ENCODE assay signal across 8 cellular contexts in the genomic region with DNA sequence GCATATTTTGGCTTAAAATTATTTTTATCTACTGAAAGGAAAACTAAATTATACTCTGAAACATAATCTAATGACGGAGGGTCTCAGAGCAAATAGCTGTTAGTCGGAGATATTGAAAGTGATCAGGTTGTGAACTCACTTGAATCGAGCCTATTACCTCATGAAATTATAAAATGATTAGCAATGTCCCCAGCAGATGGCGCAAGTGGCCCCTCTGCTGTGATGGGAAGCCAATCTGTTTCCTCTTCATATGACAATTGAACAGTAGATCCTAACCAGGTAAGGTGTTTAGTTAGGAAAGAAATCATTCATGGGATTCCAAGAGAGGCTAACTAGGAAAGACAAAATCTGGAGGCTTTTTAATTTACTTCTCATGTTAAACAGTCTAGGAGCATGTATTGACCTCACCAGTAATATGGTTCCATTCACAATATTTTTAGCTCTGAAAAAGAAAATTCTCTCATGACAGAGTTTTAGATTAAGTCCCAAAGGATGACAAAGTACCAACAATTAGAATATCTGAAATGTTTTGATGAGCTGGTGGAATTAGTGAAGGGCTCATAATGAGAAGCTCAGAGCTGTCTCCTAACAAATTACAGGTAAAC. TPM values are rescaled to one million over a fixed set of nuclear protein-coding genes. Genes with fewer than 3 reads are reported as not detected.
DNase-seq lines count a peak whose midpoint lies in the region; ATAC-seq and TF ChIP-seq lines count a peak whose summit lies in the region.

No MANE protein-coding gene starts in this region.

- DNase-seq in CD4-positive, CD25-positive, alpha-beta regulatory T cell: peak; percentile 56 to 81 (median 73)
- peak; percentile 63 to 83 for DNase-seq in HAP-1 (ENCODE audit: low spot score in 2 of 2)
- peak; percentile 71 for DNase-seq in NCI-H345 (lab: John Stamatoyannopoulos, UW)
- DNase-seq in activated CD4-positive, CD25-positive, alpha-beta regulatory T cell treated with anti-CD3 and anti-CD28 coated beads, Interleukin-2, amount 50 U/mL, for 16 hours (ENCODE audit: low read depth, low spot score): peak; percentile 60
- peak; percentile 74 to 80 for DNase-seq in cardiac fibroblast (ENCODE audit: low read depth in 2 of 2)
- no peak for DNase-seq in kidney epithelial cell (ENCODE audit: low read depth)
- peak; percentile 81 to 84 for DNase-seq in stimulated activated CD4-positive, alpha-beta T cell treated with anti-CD3 and anti-CD28 coated beads, Interleukin-2, amount 100 ng/mL, for 24 hours

- TF ChIP-seq CTCF in cardiac fibroblast (IDR thresholded peaks at IDR 0.05; ENCODE audit: low read depth, low read length): peak; percentile 69
- TF ChIP-seq CTCF in kidney epithelial cell (IDR thresholded peaks at IDR 0.05; ENCODE audit: insufficient read depth, low read length, poor library complexity, severe bottlenecking): peak; percentile 73

- in situ Hi-C loops in HAP-1 (cut with MboI; ENCODE audit: low sequenced_read_pairs): loop anchor here (5.0 kb wide), 1 partner anchor 59 kb away; no protein-coding TSS in a partner anchor

- peaks cover 6% of the 10 kb centered on the region for H3K27me3 Mint-ChIP-seq in CD4-positive, CD25-positive, alpha-beta regulatory T cell

- H3K9me3 ChIP-seq in CD4-positive, CD25-positive, alpha-beta regulatory T cell (ENCODE audit: control insufficient read depth in 2 of 2, low read length in 2 of 2): no peaks in the 10 kb centered on the region
- no peaks in the 10 kb centered on the region for H3K9me3 ChIP-seq in HAP-1

- H3K4me1 ChIP-seq in CD4-positive, CD25-positive, alpha-beta regulatory T cell (ENCODE audit: control insufficient read depth, insufficient read depth, low read length, poor library complexity, severe bottlenecking): no peaks in the 10 kb centered on the region
- 0 out of 2 replicates have a peak, but pooled peaks cover 3% of the 10 kb centered on the region for H3K4me1 ChIP-seq in HAP-1

- peak overlapping the region in 1 of 3 donors; percentile 75 for H3K27ac Mint-ChIP-seq in CD4-positive, CD25-positive, alpha-beta regulatory T cell

- no peaks in the 10 kb centered on the region for H3K27me3 ChIP-seq in CD4-positive, CD25-positive, alpha-beta regulatory T cell (ENCODE audit: control insufficient read depth, insufficient read depth, low read length)
- H3K27me3 ChIP-seq in HAP-1 (ENCODE audit: low read depth) (no peaks in the 10 kb centered on the region), kidney epithelial cell (ENCODE audit: control insufficient read depth, insufficient read depth, low read length) (no peaks in the 10 kb centered on the region)

- no peak overlapping the region for H3K27ac ChIP-seq in CD4-positive, CD25-positive, alpha-beta regulatory T cell (ENCODE audit: insufficient read depth, low read length, poor library complexity, severe bottlenecking)

- no peaks in the 10 kb centered on the region for H3K36me3 Mint-ChIP-seq in CD4-positive, CD25-positive, alpha-beta regulatory T cell

- peak; percentile 46 to 53 for ATAC-seq in CD4-positive, CD25-positive, alpha-beta regulatory T cell (ENCODE audit: low read depth in 2 of 2)
- no peak for ATAC-seq in GM19328 (IDR thresholded peaks at IDR 0.05; ENCODE audit: unreplicated experiment)

- peaks cover 0 to 4% (median under 1%) of the 10 kb centered on the region in 4 donors for H3K4me1 Mint-ChIP-seq in CD4-positive, CD25-positive, alpha-beta regulatory T cell

- no peaks in the 10 kb centered on the region for H3K9me3 Mint-ChIP-seq in CD4-positive, CD25-positive, alpha-beta regulatory T cell

- H3K36me3 ChIP-seq in CD4-positive, CD25-positive, alpha-beta regulatory T cell (ENCODE audit: control insufficient read depth, insufficient read depth, low read length): no peaks in the 10 kb centered on the region
- H3K36me3 ChIP-seq in HAP-1 (replicated peaks): no peaks in the 10 kb centered on the region
- no peaks in the 10 kb centered on the region for H3K36me3 ChIP-seq in kidney epithelial cell (ENCODE audit: control insufficient read depth, insufficient read depth, low read length)

- no peak overlapping the region for H3K4me3 ChIP-seq in CD4-positive, CD25-positive, alpha-beta regulatory T cell (ENCODE audit: low read depth, low read length)
- no peak overlapping the region for H3K4me3 ChIP-seq in HAP-1
- no peak overlapping the region for H3K4me3 ChIP-seq in cardiac fibroblast (replicated peaks in 1 of 2; ENCODE audit: low read depth in 2 of 2, low read length in 2 of 2)
- no peak overlapping the region for H3K4me3 ChIP-seq in kidney epithelial cell (ENCODE audit: low read depth, low read length)

- H3K4me3 Mint-ChIP-seq in CD4-positive, CD25-positive, alpha-beta regulatory T cell: no peak overlapping the region

RNA-seq across cellular contexts. Expression of a gene that starts 29.9 kb away (rescaled TPM):
- total RNA-seq in CD4-positive, CD25-positive, alpha-beta regulatory T cell: 97.4 TPM
- 10 to 100 TPM; 40.9 to 63.2 (median 57.2) TPM for polyA plus RNA-seq in CD4-positive, CD25-positive, alpha-beta regulatory T cell
- 23.5 and 26.6 TPM in 2 replicates for total RNA-seq in kidney epithelial cell

RNA-seq across cellular contexts. Expression of a gene that starts 43.3 kb away (rescaled TPM):
- total RNA-seq in CD4-positive, CD25-positive, alpha-beta regulatory T cell: 5.1 TPM
- polyA plus RNA-seq in CD4-positive, CD25-positive, alpha-beta regulatory T cell: 10 to 100 TPM in 2 of 4 donors, 1 to 10 TPM in 2; 5.3 to 14.6 (median 8.5) TPM
- 24.9 and 30.7 TPM in 2 replicates for total RNA-seq in kidney epithelial cell
